In the genomic region with DNA sequence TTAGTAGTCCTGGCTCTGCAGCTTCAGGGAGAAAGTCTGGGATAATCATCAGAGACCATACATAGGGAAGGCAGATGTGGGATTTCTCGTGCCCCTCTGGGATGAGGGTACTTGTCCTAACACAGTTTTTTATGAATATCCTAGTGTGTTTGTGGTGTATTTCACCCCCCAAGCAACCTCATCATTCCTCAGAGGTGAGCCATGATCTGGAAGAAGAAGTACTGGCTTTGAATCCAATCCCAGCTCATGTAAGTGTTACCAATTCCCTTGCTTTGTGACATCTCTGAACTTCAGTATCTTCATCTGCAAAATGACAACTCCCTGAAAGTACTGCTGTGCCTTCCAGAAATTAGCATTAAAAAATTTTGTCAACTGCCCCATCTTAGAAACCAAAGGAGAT, we compare ENCODE assay signal across 32 cellular contexts.
"Had no signal": no experiment of that assay in that cellular context is flagged by ENCODE, and none has a peak within 500 bp of the region (broad histone marks: within the 10 kb centered on the region; RNA-seq: fewer than 3 reads in every experiment).

No MANE protein-coding gene starts in this region.

- H3K4me3 ChIP-seq: adrenal gland, body of pancreas, colonic mucosa, gastrocnemius medialis, heart left ventricle had no signal

- H3K27ac ChIP-seq: adrenal gland, body of pancreas, colonic mucosa, foreskin keratinocyte, gastrocnemius medialis, heart left ventricle, WERI-Rb-1 had no signal

- H3K9me3 Mint-ChIP-seq: activated B cell treated with CpG ODN at 0.5 μM for 24 hours; activated CD8-positive, alpha-beta T cell treated with anti-CD3 and anti-CD28 coated beads for 36 hours; activated naive CD4-positive, alpha-beta T cell treated with anti-CD3 and anti-CD28 coated beads for 36 hours; activated naive CD4-positive, alpha-beta T cell treated with anti-CD3 and anti-CD28 coated beads, Interleukin-2, amount 50 U/mL, for 24 hours; activated naive CD8-positive, alpha-beta T cell treated with anti-CD3 and anti-CD28 coated beads for 36 hours; activated naive CD8-positive, alpha-beta T cell treated with anti-CD3 and anti-CD28 coated beads, Interleukin-2, amount 50 U/mL, for 24 hours; activated T-helper 1 cell treated with anti-CD3 and anti-CD28 coated beads, Interleukin-12 subunit alpha, Interleukin-12 subunit beta, Interleukin-2, Interleukin-4 antibody, amounts not matched to agents 30 ng/mL and 10 ng/mL and 1 ng/mL, durations not matched to agents 14 hours and 24 hours and 36 hours; activated T-helper 2 cell treated with anti-CD3 and anti-CD28 coated beads, Interferon-gamma antibody, Interleukin-2, Interleukin-4, amounts not matched to agents 10 μg/mL and 5 μg/mL and 100 μg/mL, durations not matched to agents 14 hours and 24 hours and 36 hours; T-cell; T-helper 1 cell treated with Interleukin-12 subunit alpha and Interleukin-12 subunit beta and Interleukin-4 antibody, amounts not matched to agents 30 μg/mL and 1 μg/mL, for 36 hours had no signal

- H3K36me3 ChIP-seq: adrenal gland, colonic mucosa, gastrocnemius medialis, heart left ventricle, WERI-Rb-1 had no signal

- H3K4me1 ChIP-seq: adrenal gland, colonic mucosa, foreskin keratinocyte had no signal

- H3K4me3 Mint-ChIP-seq: activated B cell treated with CpG ODN at 0.5 μM for 24 hours; activated CD8-positive, alpha-beta memory T cell treated with anti-CD3 and anti-CD28 coated beads, Interleukin-2, amount 10 ng/mL, durations not matched to agents 7 days and 5 days; activated CD8-positive, alpha-beta T cell treated with anti-CD3 and anti-CD28 coated beads for 36 hours; activated naive CD4-positive, alpha-beta T cell treated with anti-CD3 and anti-CD28 coated beads for 36 hours; activated naive CD4-positive, alpha-beta T cell treated with anti-CD3 and anti-CD28 coated beads, Interleukin-2, amount 50 U/mL, for 24 hours; activated naive CD8-positive, alpha-beta T cell treated with anti-CD3 and anti-CD28 coated beads for 36 hours; activated naive CD8-positive, alpha-beta T cell treated with anti-CD3 and anti-CD28 coated beads, Interleukin-2, amount 50 U/mL, for 24 hours; activated T-helper 1 cell treated with anti-CD3 and anti-CD28 coated beads, Interleukin-12 subunit alpha, Interleukin-12 subunit beta, Interleukin-2, Interleukin-4 antibody, amounts not matched to agents 30 ng/mL and 10 ng/mL and 1 ng/mL, durations not matched to agents 14 hours and 24 hours and 36 hours; T-cell; T-helper 1 cell treated with Interleukin-12 subunit alpha and Interleukin-12 subunit beta and Interleukin-4 antibody, amounts not matched to agents 30 μg/mL and 1 μg/mL, for 36 hours had no signal

- H3K36me3 Mint-ChIP-seq: activated CD8-positive, alpha-beta memory T cell treated with anti-CD3 and anti-CD28 coated beads, Interleukin-2, amount 10 ng/mL, durations not matched to agents 7 days and 5 days; activated naive CD4-positive, alpha-beta T cell treated with anti-CD3 and anti-CD28 coated beads, Interleukin-2, amount 50 U/mL, for 24 hours; activated naive CD8-positive, alpha-beta T cell treated with anti-CD3 and anti-CD28 coated beads for 36 hours; T-cell had no signal

- H3K4me1 Mint-ChIP-seq: activated B cell treated with CpG ODN at 0.5 μM for 24 hours; activated CD8-positive, alpha-beta memory T cell treated with anti-CD3 and anti-CD28 coated beads, Interleukin-2, amount 10 ng/mL, durations not matched to agents 7 days and 5 days; activated naive CD4-positive, alpha-beta T cell treated with anti-CD3 and anti-CD28 coated beads, Interleukin-2, amount 50 U/mL, for 24 hours; T-cell had no signal

- H3K27me3 ChIP-seq: adrenal gland, body of pancreas, colonic mucosa, gastrocnemius medialis, heart left ventricle had no signal

- DNase-seq: activated B cell treated with CpG ODN at 0.5 μM for 24 hours; activated CD4-positive, alpha-beta T cell treated with anti-CD3 and anti-CD28 coated beads for 48 hours; activated CD4-positive, alpha-beta T cell treated with anti-CD3 and anti-CD28 coated beads, Interleukin-2, amount 50 U/mL, for 1 hour; activated CD4-positive, alpha-beta T cell treated with anti-CD3 and anti-CD28 coated beads, Interleukin-2, amount 50 U/mL, for 48 hours; activated CD8-positive, alpha-beta memory T cell treated with anti-CD3 and anti-CD28 coated beads, Interleukin-2, amount 10 ng/mL, durations not matched to agents 7 days and 5 days; activated CD8-positive, alpha-beta memory T cell treated with anti-CD3 and anti-CD28 coated beads, Interleukin-2, amount 50 U/mL, for 4 hours; activated CD8-positive, alpha-beta T cell treated with anti-CD3 and anti-CD28 coated beads for 36 hours; activated effector memory CD4-positive, alpha-beta T cell treated with anti-CD3 and anti-CD28 coated beads, Interleukin-2, amount 50 U/mL, for 16 hours; activated naive CD4-positive, alpha-beta T cell treated with anti-CD3 and anti-CD28 coated beads for 36 hours; activated naive CD8-positive, alpha-beta T cell treated with anti-CD3 and anti-CD28 coated beads for 36 hours; activated naive CD8-positive, alpha-beta T cell treated with anti-CD3 and anti-CD28 coated beads, Interleukin-2, amount 50 U/mL, for 24 hours; activated T-cell treated with anti-CD3 and anti-CD28 coated beads, Interleukin-2, amount 50 U/mL, for 1 hour; activated T-cell treated with anti-CD3 and anti-CD28 coated beads, Interleukin-2, amount 50 U/mL, for 48 hours; amygdala; aorta; body of pancreas; central memory CD4-positive, alpha-beta T cell; cerebellar nuclear complex; colonic mucosa; effector CD8-positive, alpha-beta T cell; foreskin keratinocyte; gastrocnemius medialis; glutamatergic neuron; heart left ventricle; T-cell; T-helper 9 cell; WERI-Rb-1 had no signal

- H3K27ac Mint-ChIP-seq: activated B cell treated with CpG ODN at 0.5 μM for 24 hours; activated CD8-positive, alpha-beta memory T cell treated with anti-CD3 and anti-CD28 coated beads, Interleukin-2, amount 10 ng/mL, durations not matched to agents 7 days and 5 days; activated CD8-positive, alpha-beta T cell treated with anti-CD3 and anti-CD28 coated beads for 36 hours; activated naive CD4-positive, alpha-beta T cell treated with anti-CD3 and anti-CD28 coated beads for 36 hours; activated naive CD4-positive, alpha-beta T cell treated with anti-CD3 and anti-CD28 coated beads, Interleukin-2, amount 50 U/mL, for 24 hours; activated naive CD8-positive, alpha-beta T cell treated with anti-CD3 and anti-CD28 coated beads for 36 hours; activated naive CD8-positive, alpha-beta T cell treated with anti-CD3 and anti-CD28 coated beads, Interleukin-2, amount 50 U/mL, for 24 hours; activated T-helper 1 cell treated with anti-CD3 and anti-CD28 coated beads, Interleukin-12 subunit alpha, Interleukin-12 subunit beta, Interleukin-2, Interleukin-4 antibody, amounts not matched to agents 30 ng/mL and 10 ng/mL and 1 ng/mL, durations not matched to agents 14 hours and 24 hours and 36 hours; activated T-helper 2 cell treated with anti-CD3 and anti-CD28 coated beads, Interferon-gamma antibody, Interleukin-2, Interleukin-4, amounts not matched to agents 10 μg/mL and 5 μg/mL and 100 μg/mL, durations not matched to agents 14 hours and 24 hours and 36 hours; T-cell; T-helper 1 cell treated with Interleukin-12 subunit alpha and Interleukin-12 subunit beta and Interleukin-4 antibody, amounts not matched to agents 30 μg/mL and 1 μg/mL, for 36 hours had no signal

- H3K9me3 ChIP-seq: adrenal gland, body of pancreas, colonic mucosa, gastrocnemius medialis, heart left ventricle had no signal
